40 cellular contexts compared by ENCODE assay signal in genomic region chr4:62526671-62527070, GRCh38.
"Had no signal": no experiment of that assay in that cellular context is flagged by ENCODE, and none has a peak within 500 bp of the region (broad histone marks: within the 10 kb centered on the region; RNA-seq: fewer than 3 reads in every experiment).

No MANE protein-coding gene starts in this region.

- H3K27me3 Mint-ChIP-seq: activated naive CD4-positive, alpha-beta T cell treated with anti-CD3 and anti-CD28 coated beads, Interleukin-2, amount 10 ng/mL, durations not matched to agents 7 days and 5 days; activated naive CD4-positive, alpha-beta T cell treated with anti-CD3 and anti-CD28 coated beads, Interleukin-2, amount 50 U/mL, for 24 hours; activated naive CD8-positive, alpha-beta T cell; activated naive CD8-positive, alpha-beta T cell treated with anti-CD3 and anti-CD28 coated beads for 36 hours; activated naive CD8-positive, alpha-beta T cell treated with anti-CD3 and anti-CD28 coated beads, Interleukin-2, amount 10 ng/mL, durations not matched to agents 7 days and 5 days; activated naive CD8-positive, alpha-beta T cell treated with anti-CD3 and anti-CD28 coated beads, Interleukin-2, amount 50 U/mL, for 24 hours; activated T-cell treated with anti-CD3 and anti-CD28 coated beads, Interleukin-2, amount 50 U/mL, for 24 hours; activated T-helper 17 cell treated with anti-CD3 and anti-CD28 coated beads, Interleukin-2, amount 50 U/mL, for 72 hours; brain; central memory CD8-positive, alpha-beta T cell had no signal

- H3K4me3 Mint-ChIP-seq: activated naive CD4-positive, alpha-beta T cell treated with anti-CD3 and anti-CD28 coated beads for 36 hours; activated naive CD4-positive, alpha-beta T cell treated with anti-CD3 and anti-CD28 coated beads, Interleukin-2, amount 10 ng/mL, durations not matched to agents 7 days and 5 days; activated naive CD4-positive, alpha-beta T cell treated with anti-CD3 and anti-CD28 coated beads, Interleukin-2, amount 50 U/mL, for 24 hours; activated naive CD8-positive, alpha-beta T cell; activated naive CD8-positive, alpha-beta T cell treated with anti-CD3 and anti-CD28 coated beads for 36 hours; activated naive CD8-positive, alpha-beta T cell treated with anti-CD3 and anti-CD28 coated beads, Interleukin-2, amount 10 ng/mL, durations not matched to agents 7 days and 5 days; activated naive CD8-positive, alpha-beta T cell treated with anti-CD3 and anti-CD28 coated beads, Interleukin-2, amount 50 U/mL, for 24 hours; activated T-cell treated with anti-CD3 and anti-CD28 coated beads, Interleukin-2, amount 50 U/mL, for 24 hours; activated T-cell treated with anti-CD3 and anti-CD28 coated beads, Interleukin-2, amount 50 U/mL, for 4 hours; activated T-cell treated with anti-CD3 and anti-CD28 coated beads, Interleukin-2, amount 50 U/mL, for 72 hours; activated T-helper 1 cell treated with anti-CD3 and anti-CD28 coated beads, Interleukin-12 subunit alpha, Interleukin-12 subunit beta, Interleukin-2, Interleukin-4 antibody, amounts not matched to agents 30 ng/mL and 10 ng/mL and 1 ng/mL, durations not matched to agents 14 hours and 24 hours and 36 hours; activated T-helper 17 cell treated with anti-CD3 and anti-CD28 coated beads, Interleukin-2, amount 50 U/mL, for 72 hours; brain; central memory CD8-positive, alpha-beta T cell had no signal

- FAIRE-seq: astrocyte, bronchial epithelial cell had no signal

- H3K27me3 ChIP-seq: adrenal gland, ascending aorta, body of pancreas, brain microvascular endothelial cell, breast epithelium, cardiac muscle cell had no signal

- H3K27ac Mint-ChIP-seq: activated naive CD4-positive, alpha-beta T cell treated with anti-CD3 and anti-CD28 coated beads for 36 hours; activated naive CD4-positive, alpha-beta T cell treated with anti-CD3 and anti-CD28 coated beads, Interleukin-2, amount 10 ng/mL, durations not matched to agents 7 days and 5 days; activated naive CD4-positive, alpha-beta T cell treated with anti-CD3 and anti-CD28 coated beads, Interleukin-2, amount 50 U/mL, for 24 hours; activated naive CD4-positive, alpha-beta T cell treated with anti-CD3 and anti-CD28 coated beads, Interleukin-2, amount 50 U/mL, for 72 hours; activated naive CD8-positive, alpha-beta T cell; activated naive CD8-positive, alpha-beta T cell treated with anti-CD3 and anti-CD28 coated beads for 36 hours; activated naive CD8-positive, alpha-beta T cell treated with anti-CD3 and anti-CD28 coated beads, Interleukin-2, amount 10 ng/mL, durations not matched to agents 7 days and 5 days; activated naive CD8-positive, alpha-beta T cell treated with anti-CD3 and anti-CD28 coated beads, Interleukin-2, amount 50 U/mL, for 24 hours; activated T-cell treated with anti-CD3 and anti-CD28 coated beads, Interleukin-2, amount 50 U/mL, for 24 hours; activated T-cell treated with anti-CD3 and anti-CD28 coated beads, Interleukin-2, amount 50 U/mL, for 72 hours; activated T-helper 1 cell treated with anti-CD3 and anti-CD28 coated beads, Interleukin-12 subunit alpha, Interleukin-12 subunit beta, Interleukin-2, Interleukin-4 antibody, amounts not matched to agents 30 ng/mL and 10 ng/mL and 1 ng/mL, durations not matched to agents 14 hours and 24 hours and 36 hours; activated T-helper 17 cell treated with anti-CD3 and anti-CD28 coated beads, Interleukin-2, amount 50 U/mL, for 72 hours; activated T-helper 2 cell treated with anti-CD3 and anti-CD28 coated beads, Interferon-gamma antibody, Interleukin-2, Interleukin-4, amounts not matched to agents 10 μg/mL and 5 μg/mL and 100 μg/mL, durations not matched to agents 14 hours and 24 hours and 36 hours; brain had no signal

- H3K36me3 ChIP-seq: adrenal gland, ascending aorta, brain microvascular endothelial cell, breast epithelium, cardiac muscle cell had no signal

- H3K9me3 ChIP-seq: adrenal gland, ascending aorta, body of pancreas had no signal

- H3K27ac ChIP-seq: adrenal gland, ascending aorta, body of pancreas, brain microvascular endothelial cell, breast epithelium, cardiac muscle cell had no signal

- DNase-seq: activated effector memory CD4-positive, alpha-beta T cell treated with anti-CD3 and anti-CD28 coated beads, Interleukin-2, amount 50 U/mL, for 16 hours; activated effector memory CD4-positive, alpha-beta T cell treated with Interleukin-2 at 50 U/mL for 16 hours; activated gamma-delta T cell; activated gamma-delta T cell treated with Interleukin-2 at 50 U/mL for 16 hours; activated naive CD4-positive, alpha-beta T cell; activated naive CD4-positive, alpha-beta T cell treated with anti-CD3 and anti-CD28 coated beads for 36 hours; activated naive CD4-positive, alpha-beta T cell treated with anti-CD3 and anti-CD28 coated beads, Interleukin-2, amount 10 ng/mL, durations not matched to agents 7 days and 5 days; activated naive CD4-positive, alpha-beta T cell treated with anti-CD3 and anti-CD28 coated beads, Interleukin-2, amount 50 U/mL, for 16 hours; activated naive CD4-positive, alpha-beta T cell treated with Interleukin-2 at 50 U/mL for 16 hours; activated naive CD8-positive, alpha-beta T cell treated with anti-CD3 and anti-CD28 coated beads for 36 hours; activated naive CD8-positive, alpha-beta T cell treated with anti-CD3 and anti-CD28 coated beads, Interleukin-2, amount 10 ng/mL, durations not matched to agents 7 days and 5 days; activated naive CD8-positive, alpha-beta T cell treated with anti-CD3 and anti-CD28 coated beads, Interleukin-2, amount 50 U/mL, for 24 hours; activated T-cell treated with anti-CD3 and anti-CD28 coated beads, Interleukin-2, amount 50 U/mL, for 1 hour; activated T-cell treated with anti-CD3 and anti-CD28 coated beads, Interleukin-2, amount 50 U/mL, for 24 hours; activated T-cell treated with anti-CD3 and anti-CD28 coated beads, Interleukin-2, amount 50 U/mL, for 4 hours; activated T-cell treated with anti-CD3 and anti-CD28 coated beads, Interleukin-2, amount 50 U/mL, for 48 hours; activated T-cell treated with anti-CD3 and anti-CD28 coated beads, Interleukin-2, amount 50 U/mL, for 72 hours; adrenal gland; amniotic stem cell; amygdala; anterior cingulate cortex; aorta; body of pancreas; brain microvascular endothelial cell; caudate nucleus; central memory CD4-positive, alpha-beta T cell; cerebellar nuclear complex had no signal

- H3K4me1 Mint-ChIP-seq: activated naive CD4-positive, alpha-beta T cell treated with anti-CD3 and anti-CD28 coated beads, Interleukin-2, amount 10 ng/mL, durations not matched to agents 7 days and 5 days; activated naive CD4-positive, alpha-beta T cell treated with anti-CD3 and anti-CD28 coated beads, Interleukin-2, amount 50 U/mL, for 24 hours; activated naive CD8-positive, alpha-beta T cell treated with anti-CD3 and anti-CD28 coated beads for 36 hours; activated naive CD8-positive, alpha-beta T cell treated with anti-CD3 and anti-CD28 coated beads, Interleukin-2, amount 10 ng/mL, durations not matched to agents 7 days and 5 days; activated naive CD8-positive, alpha-beta T cell treated with anti-CD3 and anti-CD28 coated beads, Interleukin-2, amount 50 U/mL, for 24 hours; activated T-helper 17 cell treated with anti-CD3 and anti-CD28 coated beads, Interleukin-2, amount 50 U/mL, for 72 hours; brain; central memory CD8-positive, alpha-beta T cell had no signal

- H3K36me3 Mint-ChIP-seq: activated naive CD4-positive, alpha-beta T cell treated with anti-CD3 and anti-CD28 coated beads, Interleukin-2, amount 10 ng/mL, durations not matched to agents 7 days and 5 days; activated naive CD4-positive, alpha-beta T cell treated with anti-CD3 and anti-CD28 coated beads, Interleukin-2, amount 50 U/mL, for 24 hours; activated naive CD8-positive, alpha-beta T cell; activated naive CD8-positive, alpha-beta T cell treated with anti-CD3 and anti-CD28 coated beads for 36 hours; activated naive CD8-positive, alpha-beta T cell treated with anti-CD3 and anti-CD28 coated beads, Interleukin-2, amount 10 ng/mL, durations not matched to agents 7 days and 5 days; brain had no signal

- H3K4me3 ChIP-seq: adrenal gland, ascending aorta, body of pancreas, breast epithelium, cardiac muscle cell had no signal

- H3K4me1 ChIP-seq: adrenal gland, ascending aorta, body of pancreas, breast epithelium had no signal
